In the genomic region with DNA sequence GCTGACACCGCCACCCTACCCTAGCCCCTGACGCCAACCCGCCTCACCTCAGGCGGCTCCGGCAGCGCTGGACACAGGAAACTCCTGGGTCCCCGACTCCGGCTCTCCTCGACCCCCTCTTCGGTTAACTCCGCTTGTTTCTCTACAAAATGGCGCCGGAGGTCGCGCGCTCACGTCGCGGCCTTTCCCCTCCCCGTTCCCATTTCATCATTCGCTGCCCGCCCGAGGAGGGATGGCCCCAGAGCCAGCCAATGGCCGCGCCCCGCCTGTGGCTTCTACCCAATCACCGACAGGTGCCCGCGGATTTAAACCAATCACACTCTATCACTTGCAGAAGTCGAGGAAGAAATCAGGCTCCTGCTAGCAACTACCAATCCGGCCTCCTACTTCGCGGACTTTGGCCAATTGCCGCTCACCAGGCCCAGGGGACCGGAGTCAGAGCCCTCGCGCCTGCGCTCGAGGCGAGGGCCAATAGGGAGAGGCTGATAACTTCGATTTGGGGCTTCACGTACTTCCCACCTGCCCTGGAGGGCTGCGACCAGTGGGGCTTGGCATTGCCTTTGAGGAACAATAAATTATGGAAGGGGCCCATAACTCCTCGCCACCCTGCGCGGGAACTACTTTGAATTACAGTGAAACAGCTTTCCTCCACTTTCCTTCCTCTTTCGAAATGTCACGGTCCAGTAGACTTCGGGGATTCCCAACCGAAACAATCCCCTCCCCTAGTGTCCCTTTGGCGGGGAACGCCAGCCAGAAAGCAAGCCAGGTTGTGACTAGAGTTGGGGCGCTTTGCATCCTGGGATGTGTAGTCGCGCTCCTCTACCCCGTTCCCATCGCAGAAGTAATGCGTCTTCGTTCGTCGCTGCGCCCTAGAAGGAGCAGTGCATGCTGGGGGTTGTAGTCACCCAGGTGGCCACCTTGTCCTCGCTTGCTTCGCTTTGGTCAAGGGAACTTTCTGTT, we compare ENCODE assay signal across 1 cellular context.
A peak's percentile ranks its signal among the peaks of the same experiment; 100 is the strongest.
TF ChIP-seq lines count a peak whose summit lies in the region.

A gene (minus strand): TSS at position 146 of the 960 bp plus-strand sequence. CDS start 30,489 bp downstream, outside the sequence.

TF ChIP-seq in K562, 482 proteins besides CTCF, POLR2A, EP300 and RAD21 (continued from another document and continues in another):
- TF ChIP-seq, protein P1, sequence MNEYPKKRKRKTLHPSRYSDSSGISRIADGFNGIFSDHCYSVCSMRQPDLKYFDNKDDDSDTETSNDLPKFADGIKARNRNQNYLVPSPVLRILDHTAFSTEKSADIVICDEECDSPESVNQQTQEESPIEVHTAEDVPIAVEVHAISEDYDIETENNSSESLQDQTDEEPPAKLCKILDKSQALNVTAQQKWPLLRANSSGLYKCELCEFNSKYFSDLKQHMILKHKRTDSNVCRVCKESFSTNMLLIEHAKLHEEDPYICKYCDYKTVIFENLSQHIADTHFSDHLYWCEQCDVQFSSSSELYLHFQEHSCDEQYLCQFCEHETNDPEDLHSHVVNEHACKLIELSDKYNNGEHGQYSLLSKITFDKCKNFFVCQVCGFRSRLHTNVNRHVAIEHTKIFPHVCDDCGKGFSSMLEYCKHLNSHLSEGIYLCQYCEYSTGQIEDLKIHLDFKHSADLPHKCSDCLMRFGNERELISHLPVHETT (CRISPR knock-in tag; conservative IDR thresholded peaks at IDR 0.05 in 1 of 2, IDR thresholded peaks at IDR 0.05 in 1 of 2), result peak in 1 of 2 experiments; percentile 97; a peak in 2 of 4 replicates
- TF ChIP-seq MTA2 (IDR thresholded peaks at IDR 0.05; ENCODE audit: low read depth), result no peak
- TF ChIP-seq TOE1 (IDR thresholded peaks at IDR 0.05; ENCODE audit: borderline replicate concordance), result peak; percentile 58; the same call in 1 of the 2 replicates
- TF ChIP-seq TOE1 (CRISPR knock-in tag; IDR thresholded peaks at IDR 0.05; ENCODE audit: borderline replicate concordance, low read depth), result no peak
- TF ChIP-seq GABPB2 (CRISPR knock-in tag; conservative IDR thresholded peaks at IDR 0.05), result no peak
- 0 out of 2 replicates have a peak, but pooled peaks have one; percentile 41 for TF ChIP-seq KLF6 (CRISPR knock-in tag; IDR thresholded peaks at IDR 0.05; ENCODE audit: borderline replicate concordance)
- TF ChIP-seq ZZZ3 (IDR thresholded peaks at IDR 0.05), result no peak
- no peak for TF ChIP-seq STAT5B (CRISPR knock-in tag; IDR thresholded peaks at IDR 0.05)
- TF ChIP-seq TGIF2 (CRISPR knock-in tag; IDR thresholded peaks at IDR 0.05), result no peak
- no peak for TF ChIP-seq CAMTA2 (CRISPR knock-in tag; conservative IDR thresholded peaks at IDR 0.05)
- 0 out of 2 replicates have a peak, but pooled peaks have one; percentile 35 for TF ChIP-seq ELF4 (CRISPR knock-in tag; IDR thresholded peaks at IDR 0.05)
- TF ChIP-seq SLC30A9 (CRISPR knock-in tag; IDR thresholded peaks at IDR 0.05), result no peak
- no peak for TF ChIP-seq MCM5 (IDR thresholded peaks at IDR 0.05; ENCODE audit: low read depth)
- TF ChIP-seq POLR2AphosphoS2 (IDR thresholded peaks at IDR 0.05; ENCODE audit: low read length), result no peak
- TF ChIP-seq, protein P2, sequence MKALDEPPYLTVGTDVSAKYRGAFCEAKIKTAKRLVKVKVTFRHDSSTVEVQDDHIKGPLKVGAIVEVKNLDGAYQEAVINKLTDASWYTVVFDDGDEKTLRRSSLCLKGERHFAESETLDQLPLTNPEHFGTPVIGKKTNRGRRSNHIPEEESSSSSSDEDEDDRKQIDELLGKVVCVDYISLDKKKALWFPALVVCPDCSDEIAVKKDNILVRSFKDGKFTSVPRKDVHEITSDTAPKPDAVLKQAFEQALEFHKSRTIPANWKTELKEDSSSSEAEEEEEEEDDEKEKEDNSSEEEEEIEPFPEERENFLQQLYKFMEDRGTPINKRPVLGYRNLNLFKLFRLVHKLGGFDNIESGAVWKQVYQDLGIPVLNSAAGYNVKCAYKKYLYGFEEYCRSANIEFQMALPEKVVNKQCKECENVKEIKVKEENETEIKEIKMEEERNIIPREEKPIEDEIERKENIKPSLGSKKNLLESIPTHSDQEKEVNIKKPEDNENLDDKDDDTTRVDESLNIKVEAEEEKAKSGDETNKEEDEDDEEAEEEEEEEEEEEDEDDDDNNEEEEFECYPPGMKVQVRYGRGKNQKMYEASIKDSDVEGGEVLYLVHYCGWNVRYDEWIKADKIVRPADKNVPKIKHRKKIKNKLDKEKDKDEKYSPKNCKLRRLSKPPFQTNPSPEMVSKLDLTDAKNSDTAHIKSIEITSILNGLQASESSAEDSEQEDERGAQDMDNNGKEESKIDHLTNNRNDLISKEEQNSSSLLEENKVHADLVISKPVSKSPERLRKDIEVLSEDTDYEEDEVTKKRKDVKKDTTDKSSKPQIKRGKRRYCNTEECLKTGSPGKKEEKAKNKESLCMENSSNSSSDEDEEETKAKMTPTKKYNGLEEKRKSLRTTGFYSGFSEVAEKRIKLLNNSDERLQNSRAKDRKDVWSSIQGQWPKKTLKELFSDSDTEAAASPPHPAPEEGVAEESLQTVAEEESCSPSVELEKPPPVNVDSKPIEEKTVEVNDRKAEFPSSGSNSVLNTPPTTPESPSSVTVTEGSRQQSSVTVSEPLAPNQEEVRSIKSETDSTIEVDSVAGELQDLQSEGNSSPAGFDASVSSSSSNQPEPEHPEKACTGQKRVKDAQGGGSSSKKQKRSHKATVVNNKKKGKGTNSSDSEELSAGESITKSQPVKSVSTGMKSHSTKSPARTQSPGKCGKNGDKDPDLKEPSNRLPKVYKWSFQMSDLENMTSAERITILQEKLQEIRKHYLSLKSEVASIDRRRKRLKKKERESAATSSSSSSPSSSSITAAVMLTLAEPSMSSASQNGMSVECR (CRISPR knock-in tag; IDR thresholded peaks at IDR 0.05), result peak; percentile 66
- TF ChIP-seq, protein P3, sequence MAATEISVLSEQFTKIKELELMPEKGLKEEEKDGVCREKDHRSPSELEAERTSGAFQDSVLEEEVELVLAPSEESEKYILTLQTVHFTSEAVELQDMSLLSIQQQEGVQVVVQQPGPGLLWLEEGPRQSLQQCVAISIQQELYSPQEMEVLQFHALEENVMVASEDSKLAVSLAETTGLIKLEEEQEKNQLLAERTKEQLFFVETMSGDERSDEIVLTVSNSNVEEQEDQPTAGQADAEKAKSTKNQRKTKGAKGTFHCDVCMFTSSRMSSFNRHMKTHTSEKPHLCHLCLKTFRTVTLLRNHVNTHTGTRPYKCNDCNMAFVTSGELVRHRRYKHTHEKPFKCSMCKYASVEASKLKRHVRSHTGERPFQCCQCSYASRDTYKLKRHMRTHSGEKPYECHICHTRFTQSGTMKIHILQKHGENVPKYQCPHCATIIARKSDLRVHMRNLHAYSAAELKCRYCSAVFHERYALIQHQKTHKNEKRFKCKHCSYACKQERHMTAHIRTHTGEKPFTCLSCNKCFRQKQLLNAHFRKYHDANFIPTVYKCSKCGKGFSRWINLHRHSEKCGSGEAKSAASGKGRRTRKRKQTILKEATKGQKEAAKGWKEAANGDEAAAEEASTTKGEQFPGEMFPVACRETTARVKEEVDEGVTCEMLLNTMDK (IDR thresholded peaks at IDR 0.05; ENCODE audit: borderline replicate concordance, insufficient read depth, low read depth, low read length, poor library complexity, severe bottlenecking), result no peak
- TF ChIP-seq CBFA2T2 (conservative IDR thresholded peaks at IDR 0.05), result no peak
- no peak for TF ChIP-seq RBM39 (optimal IDR thresholded peaks at IDR 0.05; ENCODE audit: low read depth, low read length)
- peak; percentile 39 for TF ChIP-seq HNRNPLL (IDR thresholded peaks at IDR 0.05; ENCODE audit: low read depth, low read length, poor library complexity, severe bottlenecking)
- no peak for TF ChIP-seq SMAD2 (IDR thresholded peaks at IDR 0.05; ENCODE audit: low read depth, low read length)
- TF ChIP-seq ZNF121 (CRISPR knock-in tag; conservative IDR thresholded peaks at IDR 0.05), result no peak
- no peak; a peak in 2 of 4 replicates for TF ChIP-seq MAZ (CRISPR knock-in tag; conservative IDR thresholded peaks at IDR 0.05 in 1 of 2, IDR thresholded peaks at IDR 0.05 in 1 of 2)
- TF ChIP-seq IFI16 (CRISPR knock-in tag; IDR thresholded peaks at IDR 0.05), result no peak
- TF ChIP-seq, protein P4, sequence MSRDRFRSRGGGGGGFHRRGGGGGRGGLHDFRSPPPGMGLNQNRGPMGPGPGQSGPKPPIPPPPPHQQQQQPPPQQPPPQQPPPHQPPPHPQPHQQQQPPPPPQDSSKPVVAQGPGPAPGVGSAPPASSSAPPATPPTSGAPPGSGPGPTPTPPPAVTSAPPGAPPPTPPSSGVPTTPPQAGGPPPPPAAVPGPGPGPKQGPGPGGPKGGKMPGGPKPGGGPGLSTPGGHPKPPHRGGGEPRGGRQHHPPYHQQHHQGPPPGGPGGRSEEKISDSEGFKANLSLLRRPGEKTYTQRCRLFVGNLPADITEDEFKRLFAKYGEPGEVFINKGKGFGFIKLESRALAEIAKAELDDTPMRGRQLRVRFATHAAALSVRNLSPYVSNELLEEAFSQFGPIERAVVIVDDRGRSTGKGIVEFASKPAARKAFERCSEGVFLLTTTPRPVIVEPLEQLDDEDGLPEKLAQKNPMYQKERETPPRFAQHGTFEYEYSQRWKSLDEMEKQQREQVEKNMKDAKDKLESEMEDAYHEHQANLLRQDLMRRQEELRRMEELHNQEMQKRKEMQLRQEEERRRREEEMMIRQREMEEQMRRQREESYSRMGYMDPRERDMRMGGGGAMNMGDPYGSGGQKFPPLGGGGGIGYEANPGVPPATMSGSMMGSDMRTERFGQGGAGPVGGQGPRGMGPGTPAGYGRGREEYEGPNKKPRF (IDR thresholded peaks at IDR 0.05; ENCODE audit: low read depth, low read length), result no peak
- TF ChIP-seq ZNF699 (CRISPR knock-in tag; IDR thresholded peaks at IDR 0.05; ENCODE audit: insufficient replicate concordance), result no peak
- TF ChIP-seq KAT7 (CRISPR knock-in tag; IDR thresholded peaks at IDR 0.05; ENCODE audit: borderline replicate concordance), result no peak
- TF ChIP-seq, protein P5, sequence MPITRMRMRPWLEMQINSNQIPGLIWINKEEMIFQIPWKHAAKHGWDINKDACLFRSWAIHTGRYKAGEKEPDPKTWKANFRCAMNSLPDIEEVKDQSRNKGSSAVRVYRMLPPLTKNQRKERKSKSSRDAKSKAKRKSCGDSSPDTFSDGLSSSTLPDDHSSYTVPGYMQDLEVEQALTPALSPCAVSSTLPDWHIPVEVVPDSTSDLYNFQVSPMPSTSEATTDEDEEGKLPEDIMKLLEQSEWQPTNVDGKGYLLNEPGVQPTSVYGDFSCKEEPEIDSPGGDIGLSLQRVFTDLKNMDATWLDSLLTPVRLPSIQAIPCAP (CRISPR knock-in tag; IDR thresholded peaks at IDR 0.05; ENCODE audit: borderline replicate concordance), result no peak
- TF ChIP-seq MCM3 (IDR thresholded peaks at IDR 0.05), result no peak
- TF ChIP-seq PRMT5 (CRISPR knock-in tag; IDR thresholded peaks at IDR 0.05), result no peak
- TF ChIP-seq, protein P6, sequence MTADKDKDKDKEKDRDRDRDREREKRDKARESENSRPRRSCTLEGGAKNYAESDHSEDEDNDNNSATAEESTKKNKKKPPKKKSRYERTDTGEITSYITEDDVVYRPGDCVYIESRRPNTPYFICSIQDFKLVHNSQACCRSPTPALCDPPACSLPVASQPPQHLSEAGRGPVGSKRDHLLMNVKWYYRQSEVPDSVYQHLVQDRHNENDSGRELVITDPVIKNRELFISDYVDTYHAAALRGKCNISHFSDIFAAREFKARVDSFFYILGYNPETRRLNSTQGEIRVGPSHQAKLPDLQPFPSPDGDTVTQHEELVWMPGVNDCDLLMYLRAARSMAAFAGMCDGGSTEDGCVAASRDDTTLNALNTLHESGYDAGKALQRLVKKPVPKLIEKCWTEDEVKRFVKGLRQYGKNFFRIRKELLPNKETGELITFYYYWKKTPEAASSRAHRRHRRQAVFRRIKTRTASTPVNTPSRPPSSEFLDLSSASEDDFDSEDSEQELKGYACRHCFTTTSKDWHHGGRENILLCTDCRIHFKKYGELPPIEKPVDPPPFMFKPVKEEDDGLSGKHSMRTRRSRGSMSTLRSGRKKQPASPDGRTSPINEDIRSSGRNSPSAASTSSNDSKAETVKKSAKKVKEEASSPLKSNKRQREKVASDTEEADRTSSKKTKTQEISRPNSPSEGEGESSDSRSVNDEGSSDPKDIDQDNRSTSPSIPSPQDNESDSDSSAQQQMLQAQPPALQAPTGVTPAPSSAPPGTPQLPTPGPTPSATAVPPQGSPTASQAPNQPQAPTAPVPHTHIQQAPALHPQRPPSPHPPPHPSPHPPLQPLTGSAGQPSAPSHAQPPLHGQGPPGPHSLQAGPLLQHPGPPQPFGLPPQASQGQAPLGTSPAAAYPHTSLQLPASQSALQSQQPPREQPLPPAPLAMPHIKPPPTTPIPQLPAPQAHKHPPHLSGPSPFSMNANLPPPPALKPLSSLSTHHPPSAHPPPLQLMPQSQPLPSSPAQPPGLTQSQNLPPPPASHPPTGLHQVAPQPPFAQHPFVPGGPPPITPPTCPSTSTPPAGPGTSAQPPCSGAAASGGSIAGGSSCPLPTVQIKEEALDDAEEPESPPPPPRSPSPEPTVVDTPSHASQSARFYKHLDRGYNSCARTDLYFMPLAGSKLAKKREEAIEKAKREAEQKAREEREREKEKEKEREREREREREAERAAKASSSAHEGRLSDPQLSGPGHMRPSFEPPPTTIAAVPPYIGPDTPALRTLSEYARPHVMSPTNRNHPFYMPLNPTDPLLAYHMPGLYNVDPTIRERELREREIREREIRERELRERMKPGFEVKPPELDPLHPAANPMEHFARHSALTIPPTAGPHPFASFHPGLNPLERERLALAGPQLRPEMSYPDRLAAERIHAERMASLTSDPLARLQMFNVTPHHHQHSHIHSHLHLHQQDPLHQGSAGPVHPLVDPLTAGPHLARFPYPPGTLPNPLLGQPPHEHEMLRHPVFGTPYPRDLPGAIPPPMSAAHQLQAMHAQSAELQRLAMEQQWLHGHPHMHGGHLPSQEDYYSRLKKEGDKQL (CRISPR knock-in tag; IDR thresholded peaks at IDR 0.05; ENCODE audit: borderline replicate concordance), result no peak
- no peak for TF ChIP-seq ZNF133 (CRISPR knock-in tag; IDR thresholded peaks at IDR 0.05)
- TF ChIP-seq, protein P7, sequence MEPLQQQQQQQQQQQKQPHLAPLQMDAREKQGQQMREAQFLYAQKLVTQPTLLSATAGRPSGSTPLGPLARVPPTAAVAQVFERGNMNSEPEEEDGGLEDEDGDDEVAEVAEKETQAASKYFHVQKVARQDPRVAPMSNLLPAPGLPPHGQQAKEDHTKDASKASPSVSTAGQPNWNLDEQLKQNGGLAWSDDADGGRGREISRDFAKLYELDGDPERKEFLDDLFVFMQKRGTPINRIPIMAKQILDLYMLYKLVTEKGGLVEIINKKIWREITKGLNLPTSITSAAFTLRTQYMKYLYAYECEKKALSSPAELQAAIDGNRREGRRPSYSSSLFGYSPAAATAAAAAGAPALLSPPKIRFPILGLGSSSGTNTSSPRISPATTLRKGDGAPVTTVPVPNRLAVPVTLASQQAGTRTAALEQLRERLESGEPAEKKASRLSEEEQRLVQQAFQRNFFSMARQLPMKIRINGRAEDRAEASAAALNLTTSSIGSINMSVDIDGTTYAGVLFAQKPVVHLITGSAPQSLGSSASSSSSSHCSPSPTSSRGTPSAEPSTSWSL (CRISPR knock-in tag; IDR thresholded peaks at IDR 0.05; ENCODE audit: borderline replicate concordance), result no peak
- TF ChIP-seq, protein P8, sequence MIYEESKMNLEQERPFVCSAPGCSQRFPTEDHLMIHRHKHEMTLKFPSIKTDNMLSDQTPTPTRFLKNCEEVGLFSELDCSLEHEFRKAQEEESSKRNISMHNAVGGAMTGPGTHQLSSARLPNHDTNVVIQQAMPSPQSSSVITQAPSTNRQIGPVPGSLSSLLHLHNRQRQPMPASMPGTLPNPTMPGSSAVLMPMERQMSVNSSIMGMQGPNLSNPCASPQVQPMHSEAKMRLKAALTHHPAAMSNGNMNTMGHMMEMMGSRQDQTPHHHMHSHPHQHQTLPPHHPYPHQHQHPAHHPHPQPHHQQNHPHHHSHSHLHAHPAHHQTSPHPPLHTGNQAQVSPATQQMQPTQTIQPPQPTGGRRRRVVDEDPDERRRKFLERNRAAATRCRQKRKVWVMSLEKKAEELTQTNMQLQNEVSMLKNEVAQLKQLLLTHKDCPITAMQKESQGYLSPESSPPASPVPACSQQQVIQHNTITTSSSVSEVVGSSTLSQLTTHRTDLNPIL (CRISPR knock-in tag; IDR thresholded peaks at IDR 0.05), result no peak
- no peak for TF ChIP-seq MED1 (CRISPR knock-in tag; IDR thresholded peaks at IDR 0.05; ENCODE audit: borderline replicate concordance)
